Comparison of ENCODE assay signal across 8 cellular contexts in the genomic region with DNA sequence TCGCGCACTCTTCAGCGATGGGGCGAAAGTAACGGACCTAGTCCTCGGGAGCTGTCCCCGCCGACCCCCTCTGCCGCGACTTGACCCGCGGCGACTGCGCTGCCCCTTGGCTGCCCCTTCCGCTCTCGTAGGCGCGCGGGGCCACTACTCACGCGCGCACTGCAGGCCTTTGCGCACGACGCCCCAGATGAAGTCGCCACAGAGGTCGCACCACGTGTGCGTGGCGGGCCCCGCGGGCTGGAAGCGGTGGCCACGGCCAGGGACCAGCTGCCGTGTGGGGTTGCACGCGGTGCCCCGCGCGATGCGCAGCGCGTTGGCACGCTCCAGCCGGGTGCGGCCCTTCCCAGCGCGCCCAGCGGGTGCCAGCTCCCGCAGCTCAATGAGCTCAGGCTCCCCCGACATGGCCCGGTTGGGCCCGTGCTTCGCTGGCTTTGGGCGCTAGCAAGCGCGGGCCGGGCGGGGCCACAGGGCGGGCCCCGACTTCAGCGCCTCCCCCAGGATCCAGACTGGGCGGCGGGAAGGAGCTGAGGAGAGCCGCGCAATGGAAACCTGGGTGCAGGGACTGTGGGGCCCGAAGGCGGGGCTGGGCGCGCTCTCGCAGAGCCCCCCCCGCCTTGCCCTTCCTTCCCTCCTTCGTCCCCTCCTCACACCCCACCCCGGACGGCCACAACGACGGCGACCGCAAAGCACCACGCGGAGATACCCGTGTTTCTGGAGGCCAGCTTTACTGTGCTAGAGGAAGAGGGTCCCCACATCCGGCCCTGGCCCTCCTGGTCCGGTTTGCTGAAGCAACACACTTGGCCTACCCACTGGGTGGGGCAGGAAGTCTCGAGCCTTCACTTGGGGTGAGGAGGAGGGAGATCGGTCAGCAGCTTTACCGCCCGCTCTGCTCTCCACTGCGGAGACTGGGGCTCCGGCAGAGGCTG. TPM values are rescaled to one million over a fixed set of nuclear protein-coding genes. Genes with fewer than 3 reads are reported as not detected.
DNase-seq lines count a peak whose midpoint lies in the region; ATAC-seq and TF ChIP-seq lines count a peak whose summit lies in the region.

A gene with protein sequence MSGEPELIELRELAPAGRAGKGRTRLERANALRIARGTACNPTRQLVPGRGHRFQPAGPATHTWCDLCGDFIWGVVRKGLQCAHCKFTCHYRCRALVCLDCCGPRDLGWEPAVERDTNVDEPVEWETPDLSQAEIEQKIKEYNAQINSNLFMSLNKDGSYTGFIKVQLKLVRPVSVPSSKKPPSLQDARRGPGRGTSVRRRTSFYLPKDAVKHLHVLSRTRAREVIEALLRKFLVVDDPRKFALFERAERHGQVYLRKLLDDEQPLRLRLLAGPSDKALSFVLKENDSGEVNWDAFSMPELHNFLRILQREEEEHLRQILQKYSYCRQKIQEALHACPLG (minus strand): TSS at position 433 of the 926 bp plus-strand sequence. CDS start 31 bp downstream, at position 402.

- H3K4me2 ChIP-seq in HCT116 (ENCODE audit: low read length): peak within 1 kb of the TSS; percentile 95

- peaks cover 28 to 59% of the 10 kb centered on the region in 2 experiments for H3K4me1 ChIP-seq in HCT116 (ENCODE audit: control insufficient read depth in 1 of 2, insufficient read depth in 2 of 2, low read length in 2 of 2)

- POLR2A ChIA-PET in HCT116 (lab: Charles Lee): interaction anchor here (0.8 to 1.3 kb wide), 4 partner anchors 10 to 41 kb away, joined by 3 to 11 read pairs (median 4); partner anchors contain the start of genes CYB561D2, HYAL3, NAA80 and NPRL2

- no peaks in the 10 kb centered on the region for H3K9me2 ChIP-seq in HCT116 (ENCODE audit: insufficient read depth)

- H3K27ac ChIP-seq in HCT116 (ENCODE audit: low read depth, low read length): peak within 1 kb of the TSS; percentile 82

- no peak for TF ChIP-seq RAD21 in HCT116 (IDR thresholded peaks at IDR 0.05; ENCODE audit: low read depth)

- CTCF ChIA-PET in HCT116 (lab: Charles Lee): interaction anchor here (0.8 to 1.1 kb wide), 3 partner anchors 10 to 19 kb away, joined by 4 to 6 read pairs (median 5); partner anchors contain the start of gene NPRL2

- no peaks in the 10 kb centered on the region for H3K9me3 ChIP-seq in HCT116 (ENCODE audit: control insufficient read depth in 1 of 2, insufficient read depth in 1 of 2, low read depth in 1 of 2, low read length in 2 of 2)

- H3K36me3 ChIP-seq in HCT116 (ENCODE audit: control insufficient read depth in 1 of 2, insufficient read depth in 2 of 2, low read length in 2 of 2): peaks cover 0 to 3% of the 10 kb centered on the region in 2 experiments; a peak in 1 of 4 replicates

- H3K27me3 ChIP-seq in HCT116 (ENCODE audit: insufficient read depth, low read length): no peaks in the 10 kb centered on the region

- DNase-seq in AG08395 (ENCODE audit: low spot score) (peak; percentile 79), HCT116 (ENCODE audit: low read depth, low spot score) (no peak), T-helper 22 cell (ENCODE audit: low read depth) (peak; percentile 50), cardiac fibroblast (ENCODE audit: low read depth in 2 of 2) (peak; percentile 64), left colon (peak; percentile 79 to 84), RKO (ENCODE audit: low spot score) (no peak), middle frontal gyrus (ENCODE audit: extremely low spot score, low spot score) (no peak)
- DNase-seq in stimulated activated CD4-positive, alpha-beta T cell treated with anti-CD3 and anti-CD28 coated beads, Interleukin-4, amount 100 ng/mL, for 4 hours: peak; percentile 55 to 65

- peak; percentile 81 for TF ChIP-seq POLR2A in HCT116 (IDR thresholded peaks at IDR 0.05; ENCODE audit: borderline replicate concordance, extremely low read depth, insufficient read depth, insufficient read length)

- TF ChIP-seq CTCF in HCT116 (IDR thresholded peaks at IDR 0.05 in 2 of 3, conservative IDR thresholded peaks at IDR 0.05 in 1 of 3; ENCODE audit: borderline replicate concordance in 1 of 3, insufficient read depth in 1 of 3, low read depth in 2 of 3, low read length in 2 of 3) (no peak), cardiac fibroblast (IDR thresholded peaks at IDR 0.05; ENCODE audit: low read depth, low read length) (no peak)

- peak within 1 kb of the TSS; percentile 98 for H3K9ac ChIP-seq in HCT116 (ENCODE audit: low read length)

- H3K4me3 ChIP-seq in HCT116 (replicated peaks in 1 of 2; ENCODE audit: low read depth in 1 of 2, low read length in 2 of 2): peak within 1 kb of the TSS; percentile 62 to 89
- H3K4me3 ChIP-seq in cardiac fibroblast (replicated peaks in 1 of 2; ENCODE audit: low read depth in 2 of 2, low read length in 2 of 2): peak within 1 kb of the TSS; percentile 43 to 64

- RAD21 ChIA-PET in HCT116 (lab: Charles Lee; ENCODE audit: low non-redundant PET in 1 of 2, low total read pairs in 2 of 2, uncharacterized antibody in 2 of 2, unreplicated experiment in 2 of 2): interaction anchor here in 1 of 2 experiments (0.5 kb wide), 1 partner anchor 114 kb away, joined by 4 read pairs; no protein-coding TSS in a partner anchor

- no peak within 1 kb of the TSS for H2AFZ ChIP-seq in HCT116 (ENCODE audit: low read depth, low read length, poor library complexity, severe bottlenecking)

- no TSS peak for BruUV-seq in HCT116 (replicated peaks; lab: Mats Ljungman, UMichigan)

- H4K20me1 ChIP-seq in HCT116 (ENCODE audit: insufficient read depth): no peaks in the 10 kb centered on the region

- peaks cover 36% of the 10 kb centered on the region for H3K79me2 ChIP-seq in HCT116 (ENCODE audit: insufficient read depth, low read length)

- ATAC-seq in HCT116: peak; percentile 55
- ATAC-seq in left colon: peak; percentile 33

- intact Hi-C loops in HCT116 (cut with micrococcal nuclease): no loop called here
- intact Hi-C loops in left colon (cut with DNase I, micrococcal nuclease): no loop called here

TF ChIP-seq in HCT116, 20 proteins besides CTCF, POLR2A, EP300 and RAD21:
- TF ChIP-seq, protein P1, sequence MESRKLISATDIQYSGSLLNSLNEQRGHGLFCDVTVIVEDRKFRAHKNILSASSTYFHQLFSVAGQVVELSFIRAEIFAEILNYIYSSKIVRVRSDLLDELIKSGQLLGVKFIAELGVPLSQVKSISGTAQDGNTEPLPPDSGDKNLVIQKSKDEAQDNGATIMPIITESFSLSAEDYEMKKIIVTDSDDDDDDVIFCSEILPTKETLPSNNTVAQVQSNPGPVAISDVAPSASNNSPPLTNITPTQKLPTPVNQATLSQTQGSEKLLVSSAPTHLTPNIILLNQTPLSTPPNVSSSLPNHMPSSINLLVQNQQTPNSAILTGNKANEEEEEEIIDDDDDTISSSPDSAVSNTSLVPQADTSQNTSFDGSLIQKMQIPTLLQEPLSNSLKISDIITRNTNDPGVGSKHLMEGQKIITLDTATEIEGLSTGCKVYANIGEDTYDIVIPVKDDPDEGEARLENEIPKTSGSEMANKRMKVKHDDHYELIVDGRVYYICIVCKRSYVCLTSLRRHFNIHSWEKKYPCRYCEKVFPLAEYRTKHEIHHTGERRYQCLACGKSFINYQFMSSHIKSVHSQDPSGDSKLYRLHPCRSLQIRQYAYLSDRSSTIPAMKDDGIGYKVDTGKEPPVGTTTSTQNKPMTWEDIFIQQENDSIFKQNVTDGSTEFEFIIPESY (IDR thresholded peaks at IDR 0.05; ENCODE audit: extremely low read depth, insufficient replicate concordance, low read length): no peak
- no peak for TF ChIP-seq SRF (IDR thresholded peaks at IDR 0.05; ENCODE audit: low read depth)
- TF ChIP-seq TCF7L2 (IDR thresholded peaks at IDR 0.05; ENCODE audit: borderline replicate concordance, extremely low read depth, insufficient read depth, insufficient read length): peak; percentile 6
- TF ChIP-seq EZH2 (IDR thresholded peaks at IDR 0.05): no peak
- TF ChIP-seq FOSL1 (IDR thresholded peaks at IDR 0.05; ENCODE audit: low read depth): no peak
- TF ChIP-seq, protein P2, sequence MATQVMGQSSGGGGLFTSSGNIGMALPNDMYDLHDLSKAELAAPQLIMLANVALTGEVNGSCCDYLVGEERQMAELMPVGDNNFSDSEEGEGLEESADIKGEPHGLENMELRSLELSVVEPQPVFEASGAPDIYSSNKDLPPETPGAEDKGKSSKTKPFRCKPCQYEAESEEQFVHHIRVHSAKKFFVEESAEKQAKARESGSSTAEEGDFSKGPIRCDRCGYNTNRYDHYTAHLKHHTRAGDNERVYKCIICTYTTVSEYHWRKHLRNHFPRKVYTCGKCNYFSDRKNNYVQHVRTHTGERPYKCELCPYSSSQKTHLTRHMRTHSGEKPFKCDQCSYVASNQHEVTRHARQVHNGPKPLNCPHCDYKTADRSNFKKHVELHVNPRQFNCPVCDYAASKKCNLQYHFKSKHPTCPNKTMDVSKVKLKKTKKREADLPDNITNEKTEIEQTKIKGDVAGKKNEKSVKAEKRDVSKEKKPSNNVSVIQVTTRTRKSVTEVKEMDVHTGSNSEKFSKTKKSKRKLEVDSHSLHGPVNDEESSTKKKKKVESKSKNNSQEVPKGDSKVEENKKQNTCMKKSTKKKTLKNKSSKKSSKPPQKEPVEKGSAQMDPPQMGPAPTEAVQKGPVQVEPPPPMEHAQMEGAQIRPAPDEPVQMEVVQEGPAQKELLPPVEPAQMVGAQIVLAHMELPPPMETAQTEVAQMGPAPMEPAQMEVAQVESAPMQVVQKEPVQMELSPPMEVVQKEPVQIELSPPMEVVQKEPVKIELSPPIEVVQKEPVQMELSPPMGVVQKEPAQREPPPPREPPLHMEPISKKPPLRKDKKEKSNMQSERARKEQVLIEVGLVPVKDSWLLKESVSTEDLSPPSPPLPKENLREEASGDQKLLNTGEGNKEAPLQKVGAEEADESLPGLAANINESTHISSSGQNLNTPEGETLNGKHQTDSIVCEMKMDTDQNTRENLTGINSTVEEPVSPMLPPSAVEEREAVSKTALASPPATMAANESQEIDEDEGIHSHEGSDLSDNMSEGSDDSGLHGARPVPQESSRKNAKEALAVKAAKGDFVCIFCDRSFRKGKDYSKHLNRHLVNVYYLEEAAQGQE (IDR thresholded peaks at IDR 0.05; ENCODE audit: low read depth): no peak
- TF ChIP-seq YY1 (IDR thresholded peaks at IDR 0.05; ENCODE audit: extremely low read depth, insufficient replicate concordance, low read depth, low read length): peak; percentile 20
- TF ChIP-seq ZFX (IDR thresholded peaks at IDR 0.05): peak; percentile 96
- no peak for TF ChIP-seq CBX3 (IDR thresholded peaks at IDR 0.05; ENCODE audit: low read depth)
- TF ChIP-seq SP1 (IDR thresholded peaks at IDR 0.05; ENCODE audit: low read depth): no peak
- no peak for TF ChIP-seq ZNF274 (IDR thresholded peaks at IDR 0.05; ENCODE audit: low read depth, low read length)
- peak; percentile 85 for TF ChIP-seq POLR2AphosphoS5 (IDR thresholded peaks at IDR 0.05; ENCODE audit: low read depth, low read length)
- no peak for TF ChIP-seq ELF1 (IDR thresholded peaks at IDR 0.05; ENCODE audit: borderline replicate concordance, low read depth)

RNA-seq across cellular contexts. Expression of the gene that starts here (rescaled TPM):
- 29.6 TPM for total RNA-seq in HCT116 (2021; ENCODE audit: unreplicated experiment)
- polyA plus RNA-seq in HCT116 (2012): 32.1 and 38.6 TPM in 2 replicates
- total RNA-seq in left colon: 10 to 100 TPM; 14.5 to 15.0 TPM

Comparison
In these comparisons a context has a peak if more than half of its experiments do, and no peak if none do; other contexts are left out.
1. DNase-seq: peak in AG08395 (single experiment), T-helper 22 cell (single experiment), cardiac fibroblast (2 of 2), left colon (2 of 2) and stimulated activated CD4-positive, alpha-beta T cell treated with anti-CD3 and anti-CD28 coated beads, Interleukin-4, amount 100 ng/mL, for 4 hours (2 of 2); none in HCT116 (single experiment), RKO (single experiment) and middle frontal gyrus (single experiment).